23 cellular contexts compared by ENCODE assay signal in the genomic region with DNA sequence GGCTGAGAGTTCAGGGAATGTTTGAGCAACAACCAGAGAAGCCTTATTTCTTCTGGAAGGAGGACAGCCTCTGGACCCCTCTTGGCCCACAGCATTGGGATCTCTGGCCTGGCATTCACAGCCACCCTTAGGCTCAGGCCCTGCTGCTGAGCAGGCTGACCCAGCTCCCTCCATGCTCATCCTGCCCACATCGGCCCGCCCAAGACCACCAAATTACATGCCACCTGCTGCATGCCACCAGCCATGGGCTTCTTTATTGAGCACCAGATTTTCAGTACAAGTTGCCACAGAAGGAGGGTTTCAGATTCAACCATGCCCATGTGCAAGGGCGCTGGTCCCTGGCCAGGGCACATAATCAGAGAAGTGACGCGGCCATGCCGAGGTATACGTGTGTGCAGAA. TPM values are rescaled to one million over a fixed set of nuclear protein-coding genes. Genes with fewer than 3 reads are reported as not detected.
DNase-seq lines count a peak whose midpoint lies in the region; ATAC-seq, FAIRE-seq and TF ChIP-seq lines count a peak whose summit lies in the region.
"Had no signal": no experiment of that assay in that cellular context is flagged by ENCODE, and none has a peak within 500 bp of the region (broad histone marks: within the 10 kb centered on the region; RNA-seq: fewer than 3 reads in every experiment).

No MANE protein-coding gene starts in this region.

- H2AFZ ChIP-seq in OCI-LY7 (ENCODE audit: low read length), result no peak overlapping the region

- DNase-seq in activated naive CD4-positive, alpha-beta T cell treated with anti-CD3 and anti-CD28 coated beads, Interleukin-2, amount 10 ng/mL, durations not matched to agents 7 days and 5 days, result no peak
- no peak for DNase-seq in activated naive CD4-positive, alpha-beta T cell treated with anti-CD3 and anti-CD28 coated beads, Interleukin-2, amount 50 U/mL, for 16 hours
- DNase-seq in OCI-LY7 (ENCODE audit: low spot score) (no peak), substantia nigra (lab: John Stamatoyannopoulos, UW) (no peak), kidney (no peak), breast epithelium (ENCODE audit: low spot score in 2 of 2) (no peak), aorta (no peak)
- DNase-seq in effector memory CD8-positive, alpha-beta T cell, result no peak
- DNase-seq: activated CD4-positive, alpha-beta T cell treated with anti-CD3 and anti-CD28 coated beads, Interleukin-2, amount 10 ng/mL, durations not matched to agents 24 days and 14 days; activated naive CD4-positive, alpha-beta T cell; BE2C; HCEC 1CT; NCI-H1105 treated with DMSO at 0.1 percent for 48 hours; NCI-H524; nucleus accumbens; retina; stimulated activated CD4-positive, alpha-beta T cell treated with anti-CD3 and anti-CD28 coated beads, Interleukin-4, amount 100 ng/mL, for 4 hours; upper lobe of right lung had no signal

- no peak for TF ChIP-seq CTCF in OCI-LY7 (conservative IDR thresholded peaks at IDR 0.05; ENCODE audit: low read length)
- TF ChIP-seq CTCF in kidney (IDR thresholded peaks at IDR 0.05; ENCODE audit: borderline replicate concordance, extremely low read depth, insufficient read depth), result no peak
- no peak for TF ChIP-seq CTCF in breast epithelium (IDR thresholded peaks at IDR 0.05)

- ATAC-seq in effector memory CD8-positive, alpha-beta T cell (replicated peaks), result no peak
- ATAC-seq in aorta (ENCODE audit: low FRiP score), result no peak
- ATAC-seq: mucosa of descending colon, upper lobe of right lung had no signal

- BruUV-seq in OCI-LY7 (replicated peaks; lab: Mats Ljungman, UMichigan), result no TSS peak

- H3K27me3 ChIP-seq in breast epithelium, result no peaks in the 10 kb centered on the region
- H3K27me3 ChIP-seq in aorta (ENCODE audit: control insufficient read depth in 1 of 2, insufficient read depth in 2 of 2, low read length in 1 of 2), result no peaks in the 10 kb centered on the region
- H3K27me3 ChIP-seq: BE2C, upper lobe of right lung had no signal

- H3K27me3 Mint-ChIP-seq in activated naive CD4-positive, alpha-beta T cell treated with anti-CD3 and anti-CD28 coated beads, Interleukin-2, amount 10 ng/mL, durations not matched to agents 7 days and 5 days, result no peaks in the 10 kb centered on the region
- no peaks in the 10 kb centered on the region for H3K27me3 Mint-ChIP-seq in effector memory CD8-positive, alpha-beta T cell
- H3K27me3 Mint-ChIP-seq: activated CD4-positive, alpha-beta T cell treated with anti-CD3 and anti-CD28 coated beads, Interleukin-2, amount 10 ng/mL, durations not matched to agents 24 days and 14 days had no signal

- TF ChIP-seq POLR2A in breast epithelium (IDR thresholded peaks at IDR 0.05), result no peak

- no peak overlapping the region for H3K4me3 Mint-ChIP-seq in activated naive CD4-positive, alpha-beta T cell treated with anti-CD3 and anti-CD28 coated beads, Interleukin-2, amount 10 ng/mL, durations not matched to agents 7 days and 5 days
- no peak overlapping the region for H3K4me3 Mint-ChIP-seq in effector memory CD8-positive, alpha-beta T cell
- H3K4me3 Mint-ChIP-seq: activated CD4-positive, alpha-beta T cell treated with anti-CD3 and anti-CD28 coated beads, Interleukin-2, amount 10 ng/mL, durations not matched to agents 24 days and 14 days had no signal

- H3K36me3 Mint-ChIP-seq in activated naive CD4-positive, alpha-beta T cell treated with anti-CD3 and anti-CD28 coated beads, Interleukin-2, amount 10 ng/mL, durations not matched to agents 7 days and 5 days, result peaks cover 76% of the 10 kb centered on the region
- H3K36me3 Mint-ChIP-seq in effector memory CD8-positive, alpha-beta T cell (ENCODE audit: insufficient read depth), result peaks cover 45% of the 10 kb centered on the region

- H3K9me2 ChIP-seq in OCI-LY7 (ENCODE audit: insufficient read depth, low read length), result no peaks in the 10 kb centered on the region

- no peak overlapping the region for H3K4me2 ChIP-seq in OCI-LY7 (ENCODE audit: low read length)

- CTCF ChIA-PET in activated naive CD4-positive, alpha-beta T cell treated with anti-CD3 and anti-CD28 coated beads, Interleukin-2, amount 10 ng/mL, durations not matched to agents 7 days and 5 days (lab: Charles Lee), result interaction anchor here (1.1 to 2.2 kb wide), 4 partner anchors 9 to 64 kb away, joined by 3 to 5 read pairs (median 4); no protein-coding TSS in a partner anchor
- CTCF ChIA-PET in OCI-LY7 (lab: Charles Lee; ENCODE audit: unreplicated experiment), result interaction anchor here (2.1 kb wide), 1 partner anchor 23 kb away, joined by 8 read pairs; no protein-coding TSS in a partner anchor

- peaks cover 52% of the 10 kb centered on the region for H3K4me1 Mint-ChIP-seq in activated naive CD4-positive, alpha-beta T cell treated with anti-CD3 and anti-CD28 coated beads, Interleukin-2, amount 10 ng/mL, durations not matched to agents 7 days and 5 days
- H3K4me1 Mint-ChIP-seq in effector memory CD8-positive, alpha-beta T cell (ENCODE audit: low read depth in 2 of 2), result peaks cover 27 to 39% of the 10 kb centered on the region in 2 donors

- peaks cover 17% of the 10 kb centered on the region for H3K9me3 ChIP-seq in OCI-LY7 (ENCODE audit: low read length)
- peaks cover 0 to 5% of the 10 kb centered on the region in 2 donors for H3K9me3 ChIP-seq in kidney (ENCODE audit: control insufficient read depth in 1 of 2, low read length in 2 of 2)
- peaks cover 0 to 4% of the 10 kb centered on the region in 2 donors for H3K9me3 ChIP-seq in breast epithelium
- H3K9me3 ChIP-seq in aorta (ENCODE audit: control insufficient read depth, low read length), result no peaks in the 10 kb centered on the region
- H3K9me3 ChIP-seq: BE2C, mucosa of descending colon, upper lobe of right lung had no signal

- peak overlapping the region; percentile 93 for H3K27ac ChIP-seq in OCI-LY7 (ENCODE audit: low read depth, low read length, poor library complexity, severe bottlenecking)
- peak overlapping the region; percentile 95 for H3K27ac ChIP-seq in substantia nigra (ENCODE audit: low read depth, low read length, poor library complexity, severe bottlenecking)
- H3K27ac ChIP-seq in kidney (ENCODE audit: low read depth in 2 of 2, low read length in 2 of 2), result no peak overlapping the region
- no peak overlapping the region for H3K27ac ChIP-seq in breast epithelium
- no peak overlapping the region for H3K27ac ChIP-seq in aorta (ENCODE audit: low read depth in 1 of 2, low read length in 2 of 2)
- H3K27ac ChIP-seq: RWPE1, upper lobe of right lung had no signal

- POLR2A ChIA-PET in OCI-LY7 (lab: Charles Lee), result interaction anchor here (2.9 to 3.1 kb wide), 2 partner anchors 16 to 24 kb away, joined by 8 to 14 read pairs; no protein-coding TSS in a partner anchor

- H3K9ac ChIP-seq in kidney (ENCODE audit: low read length in 2 of 2), result no peak overlapping the region

- no peaks in the 10 kb centered on the region for H3K79me2 ChIP-seq in OCI-LY7 (ENCODE audit: insufficient read depth, low read depth, low read length)

- 96 to 98% methylated on average over 7 of the region's 7 CpGs for WGBS in aorta, 2 donors

- intact Hi-C loops in OCI-LY7 (cut with micrococcal nuclease; ENCODE audit: unreplicated experiment), result no loop called here
- intact Hi-C loops in kidney (cut with DNase I), result loop anchor here (10.0 kb wide), 1 partner anchor 234 kb away; no protein-coding TSS in a partner anchor
- intact Hi-C loops in breast epithelium (cut with DNase I; ENCODE audit: low total_unique reads), result no loop called here
- intact Hi-C loops in aorta (cut with DNase I), result loop anchor here in 1 of 2 donors (10.0 kb wide), 1 partner anchor 404 kb away; the partner anchor contains the start of gene OSER1

- peak overlapping the region; percentile 19 for H3K27ac Mint-ChIP-seq in activated naive CD4-positive, alpha-beta T cell treated with anti-CD3 and anti-CD28 coated beads, Interleukin-2, amount 10 ng/mL, durations not matched to agents 7 days and 5 days
- peak overlapping the region; percentile 89 to 94 for H3K27ac Mint-ChIP-seq in effector memory CD8-positive, alpha-beta T cell
- H3K27ac Mint-ChIP-seq: activated CD4-positive, alpha-beta T cell treated with anti-CD3 and anti-CD28 coated beads, Interleukin-2, amount 10 ng/mL, durations not matched to agents 24 days and 14 days had no signal

- no peak for FAIRE-seq in kidney (lab: Jason Lieb, UNC)
- FAIRE-seq: A204.1, colon, TTC549 had no signal

- no peaks in the 10 kb centered on the region for H4K20me1 ChIP-seq in OCI-LY7 (ENCODE audit: insufficient read depth, low read length)

- H3K4me1 ChIP-seq in OCI-LY7 (ENCODE audit: insufficient read depth, low read length, poor library complexity, severe bottlenecking), result peaks cover 52% of the 10 kb centered on the region
- H3K4me1 ChIP-seq in kidney (ENCODE audit: control insufficient read depth in 1 of 2, insufficient read depth in 1 of 2, low read depth in 1 of 2, low read length in 2 of 2), result peaks cover 9 to 16% of the 10 kb centered on the region in 2 donors
- H3K4me1 ChIP-seq in breast epithelium, result peaks cover 0 to 5% of the 10 kb centered on the region in 2 donors
- H3K4me1 ChIP-seq in aorta (ENCODE audit: control insufficient read depth in 1 of 2, insufficient read depth in 2 of 2, low read length in 2 of 2), result no peaks in the 10 kb centered on the region
- H3K4me1 ChIP-seq: BE2C had no signal

- H3K36me3 ChIP-seq in OCI-LY7 (ENCODE audit: insufficient read depth, low read length) (peaks cover 98% of the 10 kb centered on the region), kidney (ENCODE audit: control insufficient read depth in 1 of 2, insufficient read depth in 2 of 2, low read length in 2 of 2) (peaks cover 2 to 31% of the 10 kb centered on the region in 2 donors), breast epithelium (no peaks in the 10 kb centered on the region), aorta (ENCODE audit: control insufficient read depth in 1 of 2, insufficient read depth in 2 of 2, low read length in 1 of 2) (peaks cover 0 to 1% of the 10 kb centered on the region in 2 donors)
- H3K36me3 ChIP-seq: BE2C had no signal

- H3K4me3 ChIP-seq in OCI-LY7 (ENCODE audit: low read depth, low read length, poor library complexity, severe bottlenecking) (no peak overlapping the region), kidney (ENCODE audit: low read length in 2 of 2) (no peak overlapping the region), breast epithelium (no peak overlapping the region), aorta (ENCODE audit: low read length in 2 of 2) (no peak overlapping the region)
- H3K4me3 ChIP-seq: mucosa of descending colon, upper lobe of right lung had no signal

- peaks cover 6% of the 10 kb centered on the region for H3K9me3 Mint-ChIP-seq in activated naive CD4-positive, alpha-beta T cell treated with anti-CD3 and anti-CD28 coated beads, Interleukin-2, amount 10 ng/mL, durations not matched to agents 7 days and 5 days
- H3K9me3 Mint-ChIP-seq in effector memory CD8-positive, alpha-beta T cell, result no peaks in the 10 kb centered on the region

RNA-seq across cellular contexts. Expression of gene ADA, which starts 32.2 kb away (rescaled TPM):
- total RNA-seq in OCI-LY7 (2014; rRNA removed; shearing (Covaris generic)), result 67.0 and 78.2 TPM in 2 replicates
- total RNA-seq in OCI-LY7 (2022) (142 and 158 TPM in 2 replicates), kidney (6.5 TPM), breast epithelium (10 to 100 TPM in 2 of 3 donors, 1 to 10 TPM in 1; 5.7 to 46.2 (median 11.5) TPM), aorta (10 to 100 TPM in 1 of 2 donors, 1 to 10 TPM in 1; 6.1 to 16.4 TPM)
- polyA plus RNA-seq in kidney (ENCODE audit: insufficient read depth, low read depth, low replicate concordance) (3.1 TPM), aorta (10 to 100 TPM in 1 of 2 donors, 1 to 10 TPM in 1; 2.8 to 15.3 TPM)

RNA-seq across cellular contexts. Expression of gene PKIG, which starts 36.9 kb away (rescaled TPM):
- 37.2 and 46.9 TPM in 2 replicates for total RNA-seq in OCI-LY7 (2014; rRNA removed; shearing (Covaris generic))
- total RNA-seq in OCI-LY7 (2022) (31.7 and 34.9 TPM in 2 replicates), kidney (71.1 TPM), breast epithelium (100 to 1,000 TPM in 1 of 3 donors, 10 to 100 TPM in 2; 59.9 to 102 (median 99.1) TPM), aorta (10 to 100 TPM; 80.9 to 85.0 TPM)
- polyA plus RNA-seq in kidney (ENCODE audit: insufficient read depth, low read depth, low replicate concordance) (150 TPM), aorta (100 to 1,000 TPM; 190 to 247 TPM)

Comparison
In these comparisons a context has a peak if more than half of its experiments do, and no peak if none do; other contexts are left out.
1. H3K27ac ChIP-seq: peak in OCI-LY7 (single experiment) and substantia nigra (single experiment); none in kidney (0 of 2), breast epithelium (0 of 2) and aorta (0 of 2).